8 cellular contexts compared by ENCODE assay signal in genomic region chr11:134068829-134069425, GRCh38. TPM values are rescaled to one million over a fixed set of nuclear protein-coding genes. Genes with fewer than 3 reads are reported as not detected.
DNase-seq lines count a peak whose midpoint lies in the region; ATAC-seq and TF ChIP-seq lines count a peak whose summit lies in the region.

JAM3 (plus strand) TSS chr11:134069072; CDS start chr11:134069084, 12 bp downstream.

- no peaks in the 10 kb centered on the region for H3K36me3 Mint-ChIP-seq in activated CD4-positive, alpha-beta T cell treated with anti-CD3 and anti-CD28 coated beads for 36 hours (ENCODE audit: low read depth)

- ATAC-seq in GM18498 (IDR thresholded peaks at IDR 0.05; ENCODE audit: unreplicated experiment): peak; percentile 81
- ATAC-seq in HG02970 (IDR thresholded peaks at IDR 0.05; ENCODE audit: low FRiP score, unreplicated experiment): peak; percentile 74
- ATAC-seq in activated CD4-positive, alpha-beta T cell treated with anti-CD3 and anti-CD28 coated beads for 36 hours: peak; percentile 96

- no peaks in the 10 kb centered on the region for H3K9me3 ChIP-seq in spleen

- H3K9me3 Mint-ChIP-seq in activated CD4-positive, alpha-beta T cell treated with anti-CD3 and anti-CD28 coated beads for 36 hours (ENCODE audit: low read depth): no peaks in the 10 kb centered on the region

- DNase-seq in NCI-H2107 (lab: John Stamatoyannopoulos, UW): peak; percentile 80
- peak; percentile 98 for DNase-seq in activated CD4-positive, alpha-beta T cell treated with anti-CD3 and anti-CD28 coated beads for 36 hours
- peak; percentile 98 for DNase-seq in cerebellum (ENCODE audit: low spot score)
- DNase-seq in islet precursor cell: peak; percentile 98
- DNase-seq in spleen: peak; percentile 98
- DNase-seq in SW480 (ENCODE audit: low spot score): no peak

- intact Hi-C loops in activated CD4-positive, alpha-beta T cell treated with anti-CD3 and anti-CD28 coated beads for 36 hours (cut with DNase I, micrococcal nuclease): loop anchor here in 1 of 2 experiments (1.0 to 2.0 kb wide), 6 partner anchors 11 to 262 kb away; partner anchors contain the start of genes GLB1L2 and VPS26B
- intact Hi-C loops in spleen (cut with DNase I; ENCODE audit: low total_unique reads): no loop called here

- TF ChIP-seq CTCF in spleen (IDR thresholded peaks at IDR 0.05 in 8 of 11, conservative IDR thresholded peaks at IDR 0.05 in 3 of 11): no peak

- H3K27ac ChIP-seq in spleen: peak within 1 kb of the TSS in 7 of 8 donors; percentile 24 to 86 (median 74)

- peaks cover 6 to 53% (median 22%) of the 10 kb centered on the region in 6 donors for H3K4me1 ChIP-seq in spleen

- peaks cover 22% of the 10 kb centered on the region for H3K4me1 Mint-ChIP-seq in activated CD4-positive, alpha-beta T cell treated with anti-CD3 and anti-CD28 coated beads for 36 hours

- WGBS in spleen, 5 donors: 0 to 1% (median 1%) methylated on average over 18 to 57 of the region's 57 CpGs

- H3K4me3 Mint-ChIP-seq in activated CD4-positive, alpha-beta T cell treated with anti-CD3 and anti-CD28 coated beads for 36 hours: peak within 1 kb of the TSS; percentile 93

- POLR2A ChIA-PET in activated CD4-positive, alpha-beta T cell treated with anti-CD3 and anti-CD28 coated beads for 36 hours (lab: Charles Lee): no interaction called here

- CTCF ChIA-PET in activated CD4-positive, alpha-beta T cell treated with anti-CD3 and anti-CD28 coated beads for 36 hours (lab: Charles Lee): interaction anchor here (0.7 to 1.7 kb wide), 7 partner anchors 11 to 155 kb away, joined by 3 to 6 read pairs (median 4); partner anchors contain the start of genes NCAPD3 and VPS26B

- TF ChIP-seq POLR2A in spleen (IDR thresholded peaks at IDR 0.05): peak in 2 of 3 donors; percentile 6 to 78

- H3K27ac Mint-ChIP-seq in activated CD4-positive, alpha-beta T cell treated with anti-CD3 and anti-CD28 coated beads for 36 hours: peak within 1 kb of the TSS; percentile 83

- H3K4me3 ChIP-seq in spleen: peak within 1 kb of the TSS; percentile 46 to 79 (median 58)

- H3K27me3 Mint-ChIP-seq in activated CD4-positive, alpha-beta T cell treated with anti-CD3 and anti-CD28 coated beads for 36 hours: peaks cover 9% of the 10 kb centered on the region

- H3K27me3 ChIP-seq in spleen (replicated peaks in 1 of 7): peaks cover 0 to 51% (median 5%) of the 10 kb centered on the region in 7 donors

- H3K36me3 ChIP-seq in spleen: no peaks in the 10 kb centered on the region

RNA-seq across cellular contexts. Expression of gene JAM3, which starts in this region (rescaled TPM):
- total RNA-seq in activated CD4-positive, alpha-beta T cell treated with anti-CD3 and anti-CD28 coated beads for 36 hours: 10 to 100 TPM; 15.3 to 17.5 TPM
- total RNA-seq in cerebellum (49.5 TPM), spleen (10 to 100 TPM; 20.8 to 28.7 (median 24.7) TPM)
- polyA plus RNA-seq in spleen: 10 to 100 TPM in 2 of 3 donors, 1 to 10 TPM in 1; 9.5 to 20.5 (median 17.8) TPM
